20 cellular contexts compared by ENCODE assay signal in the genomic region with DNA sequence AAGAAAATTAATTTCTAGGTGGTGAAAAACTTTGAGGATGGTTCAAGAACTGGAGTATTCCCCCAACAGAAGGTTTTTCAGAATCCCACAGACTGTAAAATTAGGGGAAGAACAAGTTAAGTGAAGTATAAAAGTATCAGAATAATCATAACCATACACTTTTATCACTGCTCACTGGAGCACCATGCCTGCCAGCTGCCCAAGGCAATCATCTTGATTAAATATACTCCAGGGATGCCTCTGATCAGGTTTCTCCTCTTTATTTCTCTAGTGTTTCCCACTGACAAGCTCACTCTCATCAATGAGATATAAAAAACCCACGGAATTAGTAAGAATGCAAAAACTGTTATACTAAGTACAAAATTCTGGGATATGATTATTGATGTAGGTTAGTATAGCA.
DNase-seq lines count a peak whose midpoint lies in the region; ATAC-seq and TF ChIP-seq lines count a peak whose summit lies in the region.
"Had no signal": no experiment of that assay in that cellular context is flagged by ENCODE, and none has a peak within 500 bp of the region (broad histone marks: within the 10 kb centered on the region; RNA-seq: fewer than 3 reads in every experiment).

No MANE protein-coding gene starts in this region.

- no peak overlapping the region for H3K9ac ChIP-seq in SK-N-SH
- H3K9ac ChIP-seq: KMS-11 had no signal

- CTCF ChIA-PET in HEK293 (lab: Yijun Ruan, JAX), result no interaction called here
- CTCF ChIA-PET in SK-N-SH (lab: Yijun Ruan, JAX), result no interaction called here

- intact Hi-C loops in tibial artery (cut with DNase I; ENCODE audit: low total_unique reads), result no loop called here

- no peak for TF ChIP-seq EP300 in SK-N-SH (IDR thresholded peaks at IDR 0.05; ENCODE audit: borderline replicate concordance in 1 of 2, low read depth in 1 of 2, low read length in 1 of 2)

- TF ChIP-seq RAD21 in SK-N-SH (IDR thresholded peaks at IDR 0.05; ENCODE audit: low read length), result no peak

- WGBS in SK-N-SH (ENCODE audit: low lambda C conversion rate), result 66% methylated on average over 1 of the region's 1 CpG

- no peaks in the 10 kb centered on the region for H3K9me3 ChIP-seq in HEK293 (ENCODE audit: control insufficient read depth, insufficient read depth, low read depth, low read length)
- no peaks in the 10 kb centered on the region; the same call in 1 of the 2 replicates for H3K9me3 ChIP-seq in SK-N-SH
- no peaks in the 10 kb centered on the region for H3K9me3 ChIP-seq in tibial artery
- H3K9me3 ChIP-seq: HAP-1, Peyer's patch had no signal

- DNase-seq in NCI-H146 (lab: John Stamatoyannopoulos, UW) (peak; percentile 41), NCI-H2171 treated with DMSO at 0.1 percent for 48 hours (lab: John Stamatoyannopoulos, UW) (peak; percentile 68), SK-N-SH (peak; percentile 30), tibial artery (no peak), GF-D8 (lab: John Stamatoyannopoulos, UW) (no peak)
- DNase-seq: CD8-positive, alpha-beta T cell; NCI-H1048; NCI-H1417; NCI-H1930; NCI-H526 treated with DMSO at 0.1 percent for 48 hours; OCI-M1; Peyer's patch; SHP77 treated with DMSO at 0.1 percent for 48 hours; T-cell had no signal

- no peaks in the 10 kb centered on the region for H3K4me1 ChIP-seq in HEK293 (ENCODE audit: control insufficient read depth, insufficient read depth, low read length)
- H3K4me1 ChIP-seq in SK-N-SH (ENCODE audit: control insufficient read depth in 1 of 2, insufficient read depth in 2 of 2, low read depth in 1 of 2, low read length in 1 of 2), result peaks cover 2 to 8% of the 10 kb centered on the region in 2 experiments; a peak in 3 of 4 replicates
- H3K4me1 ChIP-seq in tibial artery, result peaks cover 0 to 7% (median 4%) of the 10 kb centered on the region in 4 donors
- H3K4me1 ChIP-seq: HAP-1, Peyer's patch had no signal

- no peaks in the 10 kb centered on the region for H3F3A ChIP-seq in SK-N-SH (replicated peaks; ENCODE audit: insufficient read depth)

- ATAC-seq in HG03460 (IDR thresholded peaks at IDR 0.05; ENCODE audit: unreplicated experiment), result no peak
- ATAC-seq: CD8-positive, alpha-beta T cell; GM23338; T-cell had no signal

- H3K36me3 ChIP-seq in HEK293 (ENCODE audit: control insufficient read depth in 2 of 2, insufficient read depth in 1 of 2, low read length in 2 of 2) (no peaks in the 10 kb centered on the region), SK-N-SH (replicated peaks in 1 of 2; ENCODE audit: control insufficient read depth in 1 of 2, insufficient read depth in 2 of 2, low read length in 1 of 2) (no peaks in the 10 kb centered on the region), tibial artery (no peaks in the 10 kb centered on the region)
- H3K36me3 ChIP-seq: HAP-1, Peyer's patch had no signal

- H3K4me2 ChIP-seq in SK-N-SH, result no peak overlapping the region
- H3K4me2 ChIP-seq: GM23338, KMS-11 had no signal

- no peaks in the 10 kb centered on the region for H3K9me2 ChIP-seq in SK-N-SH

- no peak for TF ChIP-seq CTCF in HEK293 (tag by site-specific recombination; IDR thresholded peaks at IDR 0.05)
- no peak for TF ChIP-seq CTCF in SK-N-SH (IDR thresholded peaks at IDR 0.05)
- no peak for TF ChIP-seq CTCF in tibial artery (IDR thresholded peaks at IDR 0.05)

- POLR2A ChIA-PET in HEK293 (lab: Yijun Ruan, JAX), result no interaction called here
- POLR2A ChIA-PET in SK-N-SH (lab: Yijun Ruan, JAX), result no interaction called here

- H3K79me2 ChIP-seq in SK-N-SH (ENCODE audit: insufficient read depth), result peaks cover 98% of the 10 kb centered on the region

- H3K4me3 ChIP-seq in HEK293 (ENCODE audit: low read depth, low read length) (no peak overlapping the region), SK-N-SH (ENCODE audit: low read depth in 2 of 2, low read length in 1 of 2) (no peak overlapping the region), tibial artery (no peak overlapping the region)
- H3K4me3 ChIP-seq: GM23338, HAP-1, Peyer's patch had no signal

- H4K20me1 ChIP-seq in SK-N-SH (ENCODE audit: insufficient read depth), result peaks cover 17% of the 10 kb centered on the region

- no peak overlapping the region for H2AFZ ChIP-seq in SK-N-SH (ENCODE audit: low read depth)
- H2AFZ ChIP-seq: GM23338 had no signal

- H3K27me3 ChIP-seq in SK-N-SH (ENCODE audit: insufficient read depth) (no peaks in the 10 kb centered on the region), tibial artery (no peaks in the 10 kb centered on the region)
- H3K27me3 ChIP-seq: Peyer's patch had no signal

- no peak overlapping the region for H3K27ac ChIP-seq in HEK293 (ENCODE audit: extremely low read depth, low read depth, low read length)
- no peak overlapping the region for H3K27ac ChIP-seq in SK-N-SH (ENCODE audit: low read depth in 2 of 2, low read length in 1 of 2)
- H3K27ac ChIP-seq in tibial artery, result no peak overlapping the region
- H3K27ac ChIP-seq: C4-2B, KMS-11, Peyer's patch had no signal

TF ChIP-seq in HEK293, 187 proteins besides CTCF, POLR2A, EP300 and RAD21:
- TF ChIP-seq, protein P1, sequence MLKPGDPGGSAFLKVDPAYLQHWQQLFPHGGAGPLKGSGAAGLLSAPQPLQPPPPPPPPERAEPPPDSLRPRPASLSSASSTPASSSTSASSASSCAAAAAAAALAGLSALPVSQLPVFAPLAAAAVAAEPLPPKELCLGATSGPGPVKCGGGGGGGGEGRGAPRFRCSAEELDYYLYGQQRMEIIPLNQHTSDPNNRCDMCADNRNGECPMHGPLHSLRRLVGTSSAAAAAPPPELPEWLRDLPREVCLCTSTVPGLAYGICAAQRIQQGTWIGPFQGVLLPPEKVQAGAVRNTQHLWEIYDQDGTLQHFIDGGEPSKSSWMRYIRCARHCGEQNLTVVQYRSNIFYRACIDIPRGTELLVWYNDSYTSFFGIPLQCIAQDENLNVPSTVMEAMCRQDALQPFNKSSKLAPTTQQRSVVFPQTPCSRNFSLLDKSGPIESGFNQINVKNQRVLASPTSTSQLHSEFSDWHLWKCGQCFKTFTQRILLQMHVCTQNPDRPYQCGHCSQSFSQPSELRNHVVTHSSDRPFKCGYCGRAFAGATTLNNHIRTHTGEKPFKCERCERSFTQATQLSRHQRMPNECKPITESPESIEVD (tag by site-specific recombination; IDR thresholded peaks at IDR 0.05), result 0 out of 2 replicates have a peak, but pooled peaks have one; percentile 39
- no peak for TF ChIP-seq ZNF335 (tag by site-specific recombination; conservative IDR thresholded peaks at IDR 0.05)
TF ChIP-seq in HEK293: peak in this region for 1.

TF ChIP-seq in SK-N-SH, 30 proteins besides CTCF, POLR2A, EP300 and RAD21:
- TF ChIP-seq, protein P2, sequence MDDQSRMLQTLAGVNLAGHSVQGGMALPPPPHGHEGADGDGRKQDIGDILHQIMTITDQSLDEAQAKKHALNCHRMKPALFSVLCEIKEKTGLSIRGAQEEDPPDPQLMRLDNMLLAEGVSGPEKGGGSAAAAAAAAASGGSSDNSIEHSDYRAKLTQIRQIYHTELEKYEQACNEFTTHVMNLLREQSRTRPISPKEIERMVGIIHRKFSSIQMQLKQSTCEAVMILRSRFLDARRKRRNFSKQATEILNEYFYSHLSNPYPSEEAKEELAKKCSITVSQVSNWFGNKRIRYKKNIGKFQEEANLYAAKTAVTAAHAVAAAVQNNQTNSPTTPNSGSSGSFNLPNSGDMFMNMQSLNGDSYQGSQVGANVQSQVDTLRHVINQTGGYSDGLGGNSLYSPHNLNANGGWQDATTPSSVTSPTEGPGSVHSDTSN (IDR thresholded peaks at IDR 0.05), result 0 out of 2 replicates have a peak, but pooled peaks have one; percentile 8
- TF ChIP-seq MXI1 (IDR thresholded peaks at IDR 0.05; ENCODE audit: low read depth, low read length), result no peak

Comparison
In these comparisons a context has a peak if more than half of its experiments do, and no peak if none do; other contexts are left out.
1. DNase-seq: peak in NCI-H146 (single experiment), NCI-H2171 treated with DMSO at 0.1 percent for 48 hours (single experiment) and SK-N-SH (single experiment); none in tibial artery (0 of 2) and GF-D8 (single experiment).